16 cellular contexts compared by ENCODE assay signal in the genomic region with DNA sequence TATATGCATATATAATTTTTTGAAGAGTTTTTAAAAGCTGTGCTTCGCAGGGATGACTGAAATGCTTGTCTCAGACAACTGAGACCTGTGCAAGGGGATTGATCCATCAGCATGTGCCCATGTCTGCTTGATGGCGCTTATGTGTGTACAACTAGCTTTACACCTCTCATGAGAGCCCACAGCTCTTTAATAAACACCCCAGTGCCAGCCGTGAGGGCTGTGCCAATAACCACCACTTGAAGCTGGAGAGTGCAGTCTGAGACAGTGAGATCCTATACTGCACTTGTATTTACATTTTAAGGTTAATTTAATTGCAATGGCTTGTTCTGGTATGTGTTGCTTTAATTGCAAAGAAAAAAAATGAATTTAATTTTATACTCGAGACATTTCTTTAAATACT.
DNase-seq lines count a peak whose midpoint lies in the region; ATAC-seq lines count a peak whose summit lies in the region.
"Had no signal": no experiment of that assay in that cellular context is flagged by ENCODE, and none has a peak within 500 bp of the region (broad histone marks: within the 10 kb centered on the region; RNA-seq: fewer than 3 reads in every experiment).

No MANE protein-coding gene starts in this region.

- DNase-seq in DMS53 (lab: John Stamatoyannopoulos, UW), result peak; percentile 19
- no peak for DNase-seq in DMS53 treated with DMSO at 0.1 percent for 48 hours (lab: John Stamatoyannopoulos, UW; ENCODE audit: unreplicated experiment)
- peak; percentile 75 for DNase-seq in NCI-H1092 treated with DMSO at 0.1 percent for 48 hours (lab: John Stamatoyannopoulos, UW)
- DNase-seq in NCI-H510A (lab: John Stamatoyannopoulos, UW), result peak; percentile 43
- DNase-seq in left cardiac atrium, result no peak
- no peak for DNase-seq in AG20443 (ENCODE audit: low spot score)
- no peak for DNase-seq in iPS-NIHi11 (ENCODE audit: low spot score)
- DNase-seq: 8988T; activated CD4-positive, alpha-beta T cell treated with anti-CD3 and anti-CD28 coated beads, Interleukin-2, amount 50 U/mL, for 4 hours; activated T-cell treated with anti-CD3 and anti-CD28 coated beads, Interleukin-2, amount 50 U/mL, for 24 hours; body of pancreas; Peyer's patch had no signal

- peak; percentile 27 to 38 for ATAC-seq in left cardiac atrium
- no peak for ATAC-seq in GM21576 (IDR thresholded peaks at IDR 0.05; ENCODE audit: unreplicated experiment)
- ATAC-seq: activated naive CD4-positive, alpha-beta T cell treated with anti-CD3 and anti-CD28 coated beads, Interleukin-2, amount 50 U/mL, for 72 hours; body of pancreas; HepG2; sciatic nerve had no signal

- intact Hi-C loops in left cardiac atrium (cut with DNase I), result loop anchor here in 1 of 2 donors (10.0 kb wide), 1 partner anchor 117 kb away; no protein-coding TSS in a partner anchor

Comparison
In these comparisons a context has a peak if more than half of its experiments do, and no peak if none do; other contexts are left out.
1. DNase-seq: peak in DMS53 (single experiment), NCI-H1092 treated with DMSO at 0.1 percent for 48 hours (single experiment) and NCI-H510A (single experiment); none in DMS53 treated with DMSO at 0.1 percent for 48 hours (single experiment), left cardiac atrium (single experiment), AG20443 (single experiment) and iPS-NIHi11 (single experiment).